ENCODE assay signal across 11 cellular contexts in genomic region chr10:103763374-103764202, GRCh38.
A peak's percentile ranks its signal among the peaks of the same experiment; 100 is the strongest.
DNase-seq lines count a peak whose midpoint lies in the region; ATAC-seq and TF ChIP-seq lines count a peak whose summit lies in the region.
"Had no signal": no experiment of that assay in that cellular context is flagged by ENCODE, and none has a peak within 500 bp of the region (broad histone marks: within the 10 kb centered on the region; RNA-seq: fewer than 3 reads in every experiment).

No MANE protein-coding gene starts in this region.

- ATAC-seq in Right ventricle myocardium inferior, result peak; percentile 15
- peak; percentile 31 for ATAC-seq in stimulated activated naive CD8-positive, alpha-beta T cell treated with anti-CD3 and anti-CD28 coated beads, Interleukin-15, amount 100 ng/mL, for 72 hours
- ATAC-seq: body of pancreas had no signal

- H3K4me2 ChIP-seq in PC-9 (0 out of 2 replicates have a peak overlapping the region, but pooled peaks have one; percentile 26), mammary epithelial cell (ENCODE audit: insufficient read depth, low read depth, low read length) (no peak overlapping the region)
- H3K4me2 ChIP-seq: KMS-11 had no signal

- DNase-seq in Right ventricle myocardium inferior (ENCODE audit: missing footprints), result no peak
- no peak for DNase-seq in cardiac septum (ENCODE audit: low spot score)
- DNase-seq in PC-9, result no peak
- no peak for DNase-seq in epithelial cell of prostate (ENCODE audit: low read depth, low spot score)
- no peak for DNase-seq in stimulated activated naive CD8-positive, alpha-beta T cell treated with anti-CD3 and anti-CD28 coated beads, Interleukin-15, amount 100 ng/mL, for 72 hours
- DNase-seq in mammary epithelial cell, result no peak
- DNase-seq in kidney tubule cell (ENCODE audit: low spot score), result no peak
- DNase-seq in NCI-H2227 treated with DMSO at 0.1 percent for 48 hours (lab: John Stamatoyannopoulos, UW), result no peak
- DNase-seq: pancreas had no signal

- H3K79me2 ChIP-seq in PC-9 (ENCODE audit: low read depth) (no peaks in the 10 kb centered on the region), mammary epithelial cell (ENCODE audit: insufficient read depth, low read length) (peaks cover 92% of the 10 kb centered on the region)

- intact Hi-C loops in Right ventricle myocardium inferior (cut with DNase I), result no loop called here
- intact Hi-C loops in cardiac septum (cut with DNase I), result no loop called here
- intact Hi-C loops in PC-9 (cut with micrococcal nuclease; ENCODE audit: unreplicated experiment), result no loop called here
- intact Hi-C loops in mammary epithelial cell (cut with micrococcal nuclease), result no loop called here

- BruUV-seq in PC-9 (replicated peaks; lab: Mats Ljungman, UMichigan), result no TSS peak
- no TSS peak for BruUV-seq in mammary epithelial cell (replicated peaks; lab: Mats Ljungman, UMichigan)

- H3K9me3 ChIP-seq in PC-9 (ENCODE audit: insufficient read depth, low read depth) (no peaks in the 10 kb centered on the region), mammary epithelial cell (replicated peaks; ENCODE audit: insufficient read depth, low read length) (no peaks in the 10 kb centered on the region)
- H3K9me3 ChIP-seq: body of pancreas, pancreas had no signal

- no peak overlapping the region for H3K4me3 ChIP-seq in PC-9
- H3K4me3 ChIP-seq in mammary epithelial cell (replicated peaks in 1 of 3; ENCODE audit: insufficient read depth in 1 of 3, low read depth in 2 of 3, low read length in 3 of 3), result no peak overlapping the region
- H3K4me3 ChIP-seq: body of pancreas, pancreas had no signal

- H3K9me2 ChIP-seq in PC-9 (ENCODE audit: insufficient read depth), result no peaks in the 10 kb centered on the region

- H3K4me1 Mint-ChIP-seq in stimulated activated naive CD8-positive, alpha-beta T cell treated with anti-CD3 and anti-CD28 coated beads, Interleukin-15, amount 100 ng/mL, for 72 hours, result peaks cover 68% of the 10 kb centered on the region

- H3F3A ChIP-seq in PC-9 (ENCODE audit: insufficient read depth, low read depth), result peaks cover 48% of the 10 kb centered on the region

- dilution Hi-C loops in mammary epithelial cell (cut with HindIII; ENCODE audit: low sequenced_read_pairs), result no loop called here

- CTCF ChIA-PET in PC-9 (lab: Charles Lee) (no interaction called here), mammary epithelial cell (lab: Charles Lee; ENCODE audit: low non-redundant PET) (interaction anchor here (0.5 kb wide), 1 partner anchor 358 kb away, joined by 3 read pairs; no protein-coding TSS in a partner anchor)

- H3K27me3 Mint-ChIP-seq in stimulated activated naive CD8-positive, alpha-beta T cell treated with anti-CD3 and anti-CD28 coated beads, Interleukin-15, amount 100 ng/mL, for 72 hours, result no peaks in the 10 kb centered on the region

- WGBS in mammary epithelial cell (ENCODE audit: low coverage, missing lambda C conversion rate), result 92% methylated on average over 6 of the region's 7 CpGs

- H3K36me3 ChIP-seq in PC-9 (ENCODE audit: low read depth) (no peaks in the 10 kb centered on the region), mammary epithelial cell (ENCODE audit: insufficient read depth, low read length) (peaks cover 11% of the 10 kb centered on the region)
- H3K36me3 ChIP-seq: pancreas had no signal

- H3K9me3 Mint-ChIP-seq in stimulated activated naive CD8-positive, alpha-beta T cell treated with anti-CD3 and anti-CD28 coated beads, Interleukin-15, amount 100 ng/mL, for 72 hours, result peaks cover 0 to 5% of the 10 kb centered on the region in 2 donors

- H3K27ac ChIP-seq in PC-9 (no peak overlapping the region), epithelial cell of prostate (peak overlapping the region; percentile 98), mammary epithelial cell (ENCODE audit: insufficient read depth, low read depth, low read length) (no peak overlapping the region)
- H3K27ac ChIP-seq: body of pancreas, KMS-11, pancreas had no signal

- H3K4me1 ChIP-seq in PC-9 (replicated peaks; ENCODE audit: insufficient read depth) (peaks cover 81% of the 10 kb centered on the region), mammary epithelial cell (ENCODE audit: insufficient read depth, low read length) (peaks cover 95% of the 10 kb centered on the region)

- in situ Hi-C loops in mammary epithelial cell (cut with MboI; ENCODE audit: low sequenced_read_pairs in 2 of 2), result no loop called here

- H3K27ac Mint-ChIP-seq in stimulated activated naive CD8-positive, alpha-beta T cell treated with anti-CD3 and anti-CD28 coated beads, Interleukin-15, amount 100 ng/mL, for 72 hours, result peak overlapping the region; percentile 83 to 93

- POLR2A ChIA-PET in PC-9 (lab: Charles Lee; ENCODE audit: unreplicated experiment), result no interaction called here

- no peaks in the 10 kb centered on the region for H3K27me3 ChIP-seq in PC-9 (ENCODE audit: insufficient read depth, low read depth)
- no peaks in the 10 kb centered on the region for H3K27me3 ChIP-seq in mammary epithelial cell (ENCODE audit: insufficient read depth, low read length)
- H3K27me3 ChIP-seq: body of pancreas, pancreas had no signal

- peak overlapping the region; percentile 41 to 56 for H3K4me3 Mint-ChIP-seq in stimulated activated naive CD8-positive, alpha-beta T cell treated with anti-CD3 and anti-CD28 coated beads, Interleukin-15, amount 100 ng/mL, for 72 hours

- no peak overlapping the region for H3K9ac ChIP-seq in mammary epithelial cell (ENCODE audit: insufficient read depth, low read length)
- H3K9ac ChIP-seq: KMS-11 had no signal

- H2AFZ ChIP-seq in PC-9 (no peak overlapping the region), mammary epithelial cell (ENCODE audit: low read depth, low read length) (no peak overlapping the region)

- TF ChIP-seq CTCF in PC-9 (conservative IDR thresholded peaks at IDR 0.05) (no peak), mammary epithelial cell (conservative IDR thresholded peaks at IDR 0.05 in 1 of 2, IDR thresholded peaks at IDR 0.05 in 1 of 2; ENCODE audit: extremely low read depth in 1 of 2, insufficient read depth in 1 of 2, low read depth in 1 of 2, low read length in 2 of 2) (no peak)

- no peaks in the 10 kb centered on the region for H4K20me1 ChIP-seq in PC-9 (ENCODE audit: insufficient read depth)
- no peaks in the 10 kb centered on the region for H4K20me1 ChIP-seq in mammary epithelial cell (ENCODE audit: insufficient read depth, low read length)
